25 cellular contexts compared by ENCODE assay signal in genomic region chr1:209727286-209727685, GRCh38. TPM values are rescaled to one million over a fixed set of nuclear protein-coding genes. Genes with fewer than 3 reads are reported as not detected.
"Had no signal": no experiment of that assay in that cellular context is flagged by ENCODE, and none has a peak within 500 bp of the region (broad histone marks: within the 10 kb centered on the region; RNA-seq: fewer than 3 reads in every experiment).

No MANE protein-coding gene starts in this region.

- H3K4me3 Mint-ChIP-seq: activated CD8-positive, alpha-beta T cell treated with anti-CD3 and anti-CD28 coated beads for 36 hours; endodermal cell; mesothelial cell of epicardium; naive thymus-derived CD8-positive, alpha-beta T cell; neural progenitor cell had no signal

- H3K36me3 ChIP-seq: breast epithelium, colonic mucosa, esophagus squamous epithelium, gastroesophageal sphincter, neural progenitor cell, tibial artery, WERI-Rb-1 had no signal

- ATAC-seq: activated CD8-positive, alpha-beta T cell treated with anti-CD3 and anti-CD28 coated beads for 36 hours; gastroesophageal sphincter; left ventricle myocardium superior; naive thymus-derived CD8-positive, alpha-beta T cell; sciatic nerve had no signal

- H3K27ac ChIP-seq: breast epithelium, colonic mucosa, esophagus squamous epithelium, gastroesophageal sphincter, neural progenitor cell, tibial artery, WERI-Rb-1 had no signal

- H3K4me2 ChIP-seq: neural progenitor cell, smooth muscle cell had no signal

- H3K4me1 Mint-ChIP-seq: endodermal cell, neural progenitor cell had no signal

- H3K27me3 ChIP-seq: breast epithelium, colonic mucosa, esophagus squamous epithelium, gastroesophageal sphincter, tibial artery had no signal

- H3K4me1 ChIP-seq: breast epithelium, colonic mucosa, gastroesophageal sphincter, neural progenitor cell, tibial artery had no signal

- H3K9me3 ChIP-seq: breast epithelium, colonic mucosa, esophagus squamous epithelium, gastroesophageal sphincter, tibial artery had no signal

- H3K27me3 Mint-ChIP-seq: activated CD8-positive, alpha-beta T cell treated with anti-CD3 and anti-CD28 coated beads for 36 hours; naive thymus-derived CD8-positive, alpha-beta T cell had no signal

- H2AFZ ChIP-seq: neural progenitor cell had no signal

- H3K9me3 Mint-ChIP-seq: activated CD8-positive, alpha-beta T cell treated with anti-CD3 and anti-CD28 coated beads for 36 hours; endodermal cell; mesothelial cell of epicardium; naive thymus-derived CD8-positive, alpha-beta T cell; neural progenitor cell had no signal

- H3K9ac ChIP-seq: neural progenitor cell had no signal

- H3K36me3 Mint-ChIP-seq: mesothelial cell of epicardium, neural progenitor cell had no signal

- H3K4me3 ChIP-seq: breast epithelium, colonic mucosa, esophagus squamous epithelium, gastroesophageal sphincter, neural progenitor cell, smooth muscle cell, tibial artery had no signal

- DNase-seq: activated CD4-positive, alpha-beta T cell treated with anti-CD3 and anti-CD28 coated beads for 1 hour; activated CD8-positive, alpha-beta T cell treated with anti-CD3 and anti-CD28 coated beads for 36 hours; activated gamma-delta T cell; activated T-cell treated with anti-CD3 and anti-CD28 coated beads, Interleukin-2, amount 50 U/mL, for 1 hour; colonic mucosa; endodermal cell; esophagus squamous epithelium; head of caudate nucleus; hypothalamus; left ventricle myocardium superior; mammary epithelial cell; naive thymus-derived CD8-positive, alpha-beta T cell; posterior cingulate gyrus; stimulated activated CD4-positive, alpha-beta T cell treated with anti-CD3 and anti-CD28 coated beads, Interleukin-2, amount 100 ng/mL, for 48 hours; stimulated activated CD8-positive, alpha-beta memory T cell treated with anti-CD3 and anti-CD28 coated beads, Interleukin-4, amount 100 ng/mL, for 48 hours; stimulated activated naive CD4-positive, alpha-beta T cell; T-helper 1 cell; tibial artery; WERI-Rb-1 had no signal

- H3K27ac Mint-ChIP-seq: endodermal cell, mesothelial cell of epicardium, neural progenitor cell had no signal

RNA-seq across cellular contexts. Expression of gene HSD11B1, which starts 22.6 kb away (rescaled TPM):
- total RNA-seq: endodermal cell; mammary epithelial cell; mesothelial cell of epicardium; naive thymus-derived CD8-positive, alpha-beta T cell; smooth muscle cell had no signal
- polyA plus RNA-seq: smooth muscle cell had no signal

RNA-seq across cellular contexts. Expression of gene TRAF3IP3, which starts 28.6 kb away (rescaled TPM):
- total RNA-seq: endodermal cell had no signal
- polyA plus RNA-seq: mammary epithelial cell, smooth muscle cell had no signal

RNA-seq across cellular contexts. Expression of gene G0S2, which starts 52.1 kb away (rescaled TPM):
- total RNA-seq: endodermal cell; naive thymus-derived CD8-positive, alpha-beta T cell had no signal
- polyA plus RNA-seq: naive thymus-derived CD8-positive, alpha-beta T cell had no signal
